18 cellular contexts compared by ENCODE assay signal in genomic region chr22:21041937-21042336, GRCh38. TPM values are rescaled to one million over a fixed set of nuclear protein-coding genes. Genes with fewer than 3 reads are reported as not detected.
DNase-seq lines count a peak whose midpoint lies in the region; ATAC-seq, FAIRE-seq and TF ChIP-seq lines count a peak whose summit lies in the region.
"Had no signal": no experiment of that assay in that cellular context is flagged by ENCODE, and none has a peak within 500 bp of the region (broad histone marks: within the 10 kb centered on the region; RNA-seq: fewer than 3 reads in every experiment).

No MANE protein-coding gene starts in this region.

- H3K4me3 ChIP-seq in breast epithelium (no peak overlapping the region), K562 (no peak overlapping the region)
- H3K4me3 ChIP-seq: left ventricle myocardium inferior, upper lobe of left lung had no signal

- no peak overlapping the region for H3K4me2 ChIP-seq in K562 (ENCODE audit: insufficient read depth, low read length)

- DNase-seq in MCF 10A (ENCODE audit: unreplicated experiment) (peak; percentile 17), breast epithelium (ENCODE audit: low spot score in 2 of 2) (no peak), K562 (ENCODE audit: extremely low read depth in 1 of 4, low spot score in 3 of 4) (no peak), foreskin keratinocyte (peak in 1 of 2 donors; percentile 60), WTC11 (ENCODE audit: low spot score) (no peak)
- no peak for DNase-seq in effector memory CD8-positive, alpha-beta T cell
- DNase-seq: activated CD4-positive, alpha-beta memory T cell treated with anti-CD3 and anti-CD28 coated beads, Interleukin-2, amount 10 ng/mL, durations not matched to agents 7 days and 5 days; DMS53; left ventricle myocardium inferior; MV-4-11; NCI-H2029 treated with DMSO at 0.1 percent for 48 hours; stimulated activated naive CD4-positive, alpha-beta T cell; upper lobe of left lung had no signal

- H3K4me1 Mint-ChIP-seq in MCF 10A (ENCODE audit: insufficient read depth, unreplicated experiment) = peaks cover 44% of the 10 kb centered on the region
- peaks cover 24 to 25% of the 10 kb centered on the region in 2 donors for H3K4me1 Mint-ChIP-seq in effector memory CD8-positive, alpha-beta T cell (ENCODE audit: low read depth in 2 of 2)
- peaks cover 11% of the 10 kb centered on the region for H3K4me1 Mint-ChIP-seq in WTC11

- 22% methylated on average over 4 of the region's 4 CpGs for WGBS in K562 (ENCODE audit: insufficient coverage, low coverage, missing lambda C conversion rate)

- H3K79me2 ChIP-seq in K562 (ENCODE audit: control insufficient read depth, insufficient read depth, low read length) = no peaks in the 10 kb centered on the region

- CTCF ChIA-PET in MCF 10A (lab: Yijun Ruan, JAX) (no interaction called here), K562 (lab: Yijun Ruan, JAX; ENCODE audit: low intra/inter-chr PET ratio) (interaction anchor here (0.6 to 0.8 kb wide), 3 partner anchors 18 to 237 kb away, joined by 3 to 6 read pairs (median 3); no protein-coding TSS in a partner anchor), WTC11 (lab: Charles Lee) (interaction anchor here (1.6 to 1.7 kb wide), 2 partner anchors 21 to 61 kb away, joined by 6 to 7 read pairs; no protein-coding TSS in a partner anchor)

- no peaks in the 10 kb centered on the region for H3K27me3 ChIP-seq in breast epithelium
- peaks cover 7 to 31% of the 10 kb centered on the region in 2 experiments; a peak in 3 of 5 replicates for H3K27me3 ChIP-seq in K562 (ENCODE audit: control insufficient read depth in 2 of 2, insufficient read depth in 2 of 2, low read length in 2 of 2)
- H3K27me3 ChIP-seq in foreskin keratinocyte = no peaks in the 10 kb centered on the region
- H3K27me3 ChIP-seq: upper lobe of left lung had no signal

- no peaks in the 10 kb centered on the region for H3K9me1 ChIP-seq in K562 (ENCODE audit: control insufficient read depth, insufficient read depth, low read length)

- peak overlapping the region in 1 of 2 experiments; percentile 21; a peak in 1 of 4 replicates for H3K9ac ChIP-seq in K562 (ENCODE audit: insufficient read depth in 1 of 2, low read depth in 2 of 2, low read length in 2 of 2)

- H3K27ac ChIP-seq in breast epithelium (no peak overlapping the region), K562 (ENCODE audit: extremely low read depth, low read depth, low read length) (no peak overlapping the region), foreskin keratinocyte (no peak overlapping the region)
- H3K27ac ChIP-seq: left ventricle myocardium inferior, upper lobe of left lung had no signal

- H3K4me1 ChIP-seq in breast epithelium (no peaks in the 10 kb centered on the region), K562 (replicated peaks in 1 of 2; ENCODE audit: control insufficient read depth in 2 of 2, insufficient read depth in 2 of 2, low read length in 2 of 2) (peaks cover 42 to 46% of the 10 kb centered on the region in 2 experiments), foreskin keratinocyte (peaks cover 6% of the 10 kb centered on the region)

- POLR2A ChIA-PET in MCF 10A (lab: Yijun Ruan, JAX) = interaction anchor here (1.2 kb wide), 1 partner anchor 39 kb away, joined by 3 read pairs; no protein-coding TSS in a partner anchor
- POLR2A ChIA-PET in K562 (lab: Yijun Ruan, JAX) = interaction anchor here (0.6 to 12.9 kb wide), 9 partner anchors 10 to 167 kb away, joined by 3 to 120 read pairs (median 4); partner anchors contain the start of genes LZTR1, SLC7A4 and THAP7
- POLR2A ChIA-PET in WTC11 (lab: Charles Lee) = no interaction called here

- in situ Hi-C loops in K562 (cut with MboI) = no loop called here

- no peak overlapping the region for H2AFZ ChIP-seq in K562 (ENCODE audit: low read depth, low read length)

- no peak for TF ChIP-seq CTCF in MCF 10A (IDR thresholded peaks at IDR 0.05; ENCODE audit: unreplicated experiment)
- TF ChIP-seq CTCF in breast epithelium (IDR thresholded peaks at IDR 0.05) = no peak
- TF ChIP-seq CTCF in K562 (IDR thresholded peaks at IDR 0.05 in 2 of 3, conservative IDR thresholded peaks at IDR 0.05 in 1 of 3; ENCODE audit: insufficient read depth in 2 of 3, low read depth in 1 of 3, low read length in 3 of 3) = no peak
- TF ChIP-seq CTCF in foreskin keratinocyte (conservative IDR thresholded peaks at IDR 0.05) = no peak
- TF ChIP-seq CTCF in WTC11 (IDR thresholded peaks at IDR 0.05) = no peak

- no peaks in the 10 kb centered on the region for H3K9me3 ChIP-seq in breast epithelium
- H3K9me3 ChIP-seq in K562 (replicated peaks; ENCODE audit: control insufficient read depth, insufficient read depth, low read depth, low read length) = no peaks in the 10 kb centered on the region
- H3K9me3 ChIP-seq: left ventricle myocardium inferior, upper lobe of left lung had no signal

- H3K9me3 Mint-ChIP-seq in MCF 10A (ENCODE audit: unreplicated experiment) (no peaks in the 10 kb centered on the region), WTC11 (no peaks in the 10 kb centered on the region)
- H3K9me3 Mint-ChIP-seq in effector memory CD8-positive, alpha-beta T cell = no peaks in the 10 kb centered on the region
- H3K9me3 Mint-ChIP-seq: activated CD4-positive, alpha-beta memory T cell treated with anti-CD3 and anti-CD28 coated beads, Interleukin-2, amount 10 ng/mL, durations not matched to agents 7 days and 5 days had no signal

- BruUV-seq in MCF 10A (replicated peaks; lab: Mats Ljungman, UMichigan) = no TSS peak
- no TSS peak for BruUV-seq in K562 (replicated peaks; lab: Mats Ljungman, UMichigan)

- H3K27me3 Mint-ChIP-seq in MCF 10A (ENCODE audit: insufficient read depth, unreplicated experiment) = no peaks in the 10 kb centered on the region
- H3K27me3 Mint-ChIP-seq in effector memory CD8-positive, alpha-beta T cell = peaks cover 24 to 57% of the 10 kb centered on the region in 2 donors
- peaks cover 23% of the 10 kb centered on the region for H3K27me3 Mint-ChIP-seq in WTC11 (ENCODE audit: low read depth)

- intact Hi-C loops in MCF 10A (cut with micrococcal nuclease) (no loop called here), breast epithelium (cut with DNase I; ENCODE audit: low total_unique reads) (no loop called here), K562 (cut with micrococcal nuclease) (no loop called here)

- no peak for TF ChIP-seq RAD21 in K562 (CRISPR knock-in tag; conservative IDR thresholded peaks at IDR 0.05 in 1 of 2, IDR thresholded peaks at IDR 0.05 in 1 of 2)

- no peak for TF ChIP-seq POLR2A in breast epithelium (IDR thresholded peaks at IDR 0.05)
- TF ChIP-seq POLR2A in K562 (conservative IDR thresholded peaks at IDR 0.05) = no peak

- H3K27ac Mint-ChIP-seq in MCF 10A (ENCODE audit: low read depth, unreplicated experiment) = no peak overlapping the region
- no peak overlapping the region for H3K27ac Mint-ChIP-seq in effector memory CD8-positive, alpha-beta T cell
- H3K27ac Mint-ChIP-seq in WTC11 = no peak overlapping the region
- H3K27ac Mint-ChIP-seq: activated CD4-positive, alpha-beta memory T cell treated with anti-CD3 and anti-CD28 coated beads, Interleukin-2, amount 10 ng/mL, durations not matched to agents 7 days and 5 days; progenitor cell of endocrine pancreas had no signal

- no peaks in the 10 kb centered on the region for H3K36me3 ChIP-seq in breast epithelium
- no peaks in the 10 kb centered on the region for H3K36me3 ChIP-seq in K562 (ENCODE audit: control insufficient read depth, insufficient read depth, low read length)
- H3K36me3 ChIP-seq: left ventricle myocardium inferior, upper lobe of left lung had no signal

- no peak overlapping the region for H3K4me3 Mint-ChIP-seq in MCF 10A (ENCODE audit: unreplicated experiment)
- H3K4me3 Mint-ChIP-seq in effector memory CD8-positive, alpha-beta T cell = no peak overlapping the region
- H3K4me3 Mint-ChIP-seq in WTC11 = no peak overlapping the region
- H3K4me3 Mint-ChIP-seq: activated CD4-positive, alpha-beta memory T cell treated with anti-CD3 and anti-CD28 coated beads, Interleukin-2, amount 10 ng/mL, durations not matched to agents 7 days and 5 days; CD14-positive monocyte had no signal

- FAIRE-seq in K562 (lab: Jason Lieb, UNC) = no peak

- no peak for TF ChIP-seq EP300 in K562 (IDR thresholded peaks at IDR 0.05; ENCODE audit: low read length)

- no peaks in the 10 kb centered on the region for H3K36me3 Mint-ChIP-seq in MCF 10A (ENCODE audit: insufficient read depth, unreplicated experiment)
- H3K36me3 Mint-ChIP-seq in effector memory CD8-positive, alpha-beta T cell (ENCODE audit: insufficient read depth) = peaks cover 6% of the 10 kb centered on the region
- no peaks in the 10 kb centered on the region for H3K36me3 Mint-ChIP-seq in WTC11
- H3K36me3 Mint-ChIP-seq: CD14-positive monocyte had no signal

- H4K20me1 ChIP-seq in K562 (replicated peaks; ENCODE audit: control insufficient read depth, insufficient read depth, low read length) = peaks cover 6% of the 10 kb centered on the region

- no peak for ATAC-seq in K562
- peak; percentile 19 for ATAC-seq in foreskin keratinocyte
- no peak for ATAC-seq in HG03175 (IDR thresholded peaks at IDR 0.05; ENCODE audit: unreplicated experiment)
- no peak for ATAC-seq in GM21526 (IDR thresholded peaks at IDR 0.05; ENCODE audit: low FRiP score, unreplicated experiment)
- ATAC-seq in effector memory CD8-positive, alpha-beta T cell (replicated peaks) = no peak
- ATAC-seq in WTC11 = no peak

RNA-seq across cellular contexts. Expression of gene LRRC74B, which starts 3.8 kb away (rescaled TPM):
- total RNA-seq in MCF 10A (2022) = not detected in 2 replicates
- total RNA-seq in breast epithelium = not detected
- 0.16 and 0.28 TPM in 2 replicates for total RNA-seq in K562 (2011; cell fraction: chromatin; rRNA removed; ENCODE audit: low replicate concordance)
- total RNA-seq in K562 (2011; cell fraction: nucleolus; rRNA removed) = 0.26 TPM in 1 of 2 replicates, not detected in the other
- not detected in 2 replicates for total RNA-seq in K562 (2011; cell fraction: nucleoplasm; rRNA removed)
- not detected in 2 replicates for total RNA-seq in K562 (2014; rRNA removed)
- total RNA-seq in K562 (2014; rRNA removed; fragmentation: Illumina TruSeq; extraction: Trizol) = not detected in 2 replicates
- not detected in 2 replicates for total RNA-seq in K562 (2015; rRNA removed; fragmentation: Illumina TruSeq; extraction: Trizol)
- not detected in 2 replicates for total RNA-seq in K562 (2021)
- polyA plus RNA-seq in K562 (2011; rRNA removed) = not detected in 2 replicates
- polyA plus RNA-seq in K562 (2011; cell fraction: cytosol; rRNA removed) = 0.01 TPM in 2 replicates
- polyA plus RNA-seq in K562 (2011; cell fraction: nucleus; rRNA removed) = 0.03 and 0.11 TPM in 2 replicates
- 0.21 TPM in 1 of 2 replicates, not detected in the other for polyA plus RNA-seq in K562 (2012)
- not detected in 2 replicates for polyA plus RNA-seq in K562 (2014; fragmentation: Illumina TruSeq; extraction: Trizol)
- not detected for polyA plus RNA-seq in K562 (2014; fragmentation: Nextera tagmentation; extraction: Ambion mirVana)
- 0.04 TPM in 1 of 2 replicates, not detected in the other for polyA plus RNA-seq in K562 (2014; rRNA removed)
- not detected in 2 replicates for polyA minus RNA-seq in K562 (2011; rRNA and poly(A)+ RNA removed)
- not detected in 2 replicates for polyA minus RNA-seq in K562 (2011; cell fraction: cytosol; rRNA and poly(A)+ RNA removed)
- polyA minus RNA-seq in K562 (2011; cell fraction: nucleus; rRNA and poly(A)+ RNA removed) = not detected in 2 replicates
- not detected in 2 replicates for total RNA-seq in foreskin keratinocyte
- polyA plus RNA-seq in foreskin keratinocyte = not detected in 2 replicates
- total RNA-seq in WTC11 (2021) = not detected in 3 replicates
- total RNA-seq: activated CD4-positive, alpha-beta memory T cell treated with anti-CD3 and anti-CD28 coated beads, Interleukin-2, amount 10 ng/mL, durations not matched to agents 7 days and 5 days; epithelial cell of proximal tubule; left ventricle myocardium inferior had no signal
- polyA plus RNA-seq: CD14-positive monocyte had no signal

RNA-seq across cellular contexts. Expression of gene SLC7A4, which starts 9.6 kb away (rescaled TPM):
- total RNA-seq in MCF 10A (2022) = not detected in 2 replicates
- 1 to 10 TPM; 1.6 to 2.4 (median 2.0) TPM for total RNA-seq in breast epithelium
- total RNA-seq in K562 (2011; cell fraction: chromatin; rRNA removed; ENCODE audit: low replicate concordance) = not detected in 2 replicates
- total RNA-seq in K562 (2011; cell fraction: nucleolus; rRNA removed) = not detected in 2 replicates
- total RNA-seq in K562 (2011; cell fraction: nucleoplasm; rRNA removed) = not detected in 2 replicates
- not detected in 2 replicates for total RNA-seq in K562 (2014; rRNA removed)
- not detected in 2 replicates for total RNA-seq in K562 (2014; rRNA removed; fragmentation: Illumina TruSeq; extraction: Trizol)
- total RNA-seq in K562 (2015; rRNA removed; fragmentation: Illumina TruSeq; extraction: Trizol) = not detected in 2 replicates
- total RNA-seq in K562 (2021) = not detected in 2 replicates
- not detected in 2 replicates for polyA plus RNA-seq in K562 (2011; rRNA removed)
- polyA plus RNA-seq in K562 (2011; cell fraction: cytosol; rRNA removed) = 0.07 TPM in 1 of 2 replicates, not detected in the other
- not detected in 2 replicates for polyA plus RNA-seq in K562 (2011; cell fraction: nucleus; rRNA removed)
- 0.03 and 0.14 TPM in 2 replicates for polyA plus RNA-seq in K562 (2012)
- polyA plus RNA-seq in K562 (2014; fragmentation: Illumina TruSeq; extraction: Trizol) = not detected in 2 replicates
- polyA plus RNA-seq in K562 (2014; fragmentation: Nextera tagmentation; extraction: Ambion mirVana) = not detected
- not detected in 2 replicates for polyA plus RNA-seq in K562 (2014; rRNA removed)
- polyA minus RNA-seq in K562 (2011; rRNA and poly(A)+ RNA removed) = not detected in 2 replicates
- not detected in 2 replicates for polyA minus RNA-seq in K562 (2011; cell fraction: cytosol; rRNA and poly(A)+ RNA removed)
- not detected in 2 replicates for polyA minus RNA-seq in K562 (2011; cell fraction: nucleus; rRNA and poly(A)+ RNA removed)
- 0.07 and 0.11 TPM in 2 replicates for total RNA-seq in foreskin keratinocyte
- polyA plus RNA-seq in foreskin keratinocyte = 0.03 and 0.08 TPM in 2 replicates
- total RNA-seq in WTC11 (2021) = 0.21 to 0.50 TPM (median 0.37 TPM) in 3 replicates
- total RNA-seq: activated CD4-positive, alpha-beta memory T cell treated with anti-CD3 and anti-CD28 coated beads, Interleukin-2, amount 10 ng/mL, durations not matched to agents 7 days and 5 days had no signal
- polyA plus RNA-seq: CD14-positive monocyte had no signal

RNA-seq across cellular contexts. Expression of gene P2RX6, which starts 27.0 kb away (rescaled TPM):
- 0.19 and 0.22 TPM in 2 replicates for total RNA-seq in MCF 10A (2022)
- total RNA-seq in breast epithelium = 1 to 10 TPM in 1 of 3 donors, not detected in 2; 1.6 TPM
- total RNA-seq in K562 (2011; cell fraction: chromatin; rRNA removed; ENCODE audit: low replicate concordance) = 8.3 and 26.4 TPM in 2 replicates
- total RNA-seq in K562 (2011; cell fraction: nucleolus; rRNA removed) = 15.5 and 19.3 TPM in 2 replicates
- 13.6 and 14.4 TPM in 2 replicates for total RNA-seq in K562 (2011; cell fraction: nucleoplasm; rRNA removed)
- total RNA-seq in K562 (2014; rRNA removed) = 1.5 and 1.9 TPM in 2 replicates
- 0.77 and 1.0 TPM in 2 replicates for total RNA-seq in K562 (2014; rRNA removed; fragmentation: Illumina TruSeq; extraction: Trizol)
- 1.6 and 1.7 TPM in 2 replicates for total RNA-seq in K562 (2015; rRNA removed; fragmentation: Illumina TruSeq; extraction: Trizol)
- 2.3 and 2.7 TPM in 2 replicates for total RNA-seq in K562 (2021)
- 1.2 and 1.5 TPM in 2 replicates for polyA plus RNA-seq in K562 (2011; rRNA removed)
- polyA plus RNA-seq in K562 (2011; cell fraction: cytosol; rRNA removed) = 1.4 and 2.2 TPM in 2 replicates
- 16.2 and 34.8 TPM in 2 replicates for polyA plus RNA-seq in K562 (2011; cell fraction: nucleus; rRNA removed)
- polyA plus RNA-seq in K562 (2012) = 4.7 and 7.9 TPM in 2 replicates
- polyA plus RNA-seq in K562 (2014; fragmentation: Illumina TruSeq; extraction: Trizol) = 1.3 and 1.5 TPM in 2 replicates
- polyA plus RNA-seq in K562 (2014; fragmentation: Nextera tagmentation; extraction: Ambion mirVana) = under 1 TPM in 1 of 2 experiments, not detected in 1; 0.01 TPM
- 3.7 and 3.9 TPM in 2 replicates for polyA plus RNA-seq in K562 (2014; rRNA removed)
- 1.6 and 2.5 TPM in 2 replicates for polyA minus RNA-seq in K562 (2011; rRNA and poly(A)+ RNA removed)
- 1.0 TPM in 1 of 2 replicates, not detected in the other for polyA minus RNA-seq in K562 (2011; cell fraction: cytosol; rRNA and poly(A)+ RNA removed)
- 5.6 and 7.5 TPM in 2 replicates for polyA minus RNA-seq in K562 (2011; cell fraction: nucleus; rRNA and poly(A)+ RNA removed)
- 0.21 and 0.24 TPM in 2 replicates for total RNA-seq in foreskin keratinocyte
- 0.21 and 0.38 TPM in 2 replicates for polyA plus RNA-seq in foreskin keratinocyte
- total RNA-seq in WTC11 (2021) = 0.13 to 0.69 TPM (median 0.30 TPM) in 3 replicates
- total RNA-seq: epithelial cell of proximal tubule had no signal
- polyA plus RNA-seq: CD14-positive monocyte had no signal

RNA-seq across cellular contexts. Expression of gene THAP7, which starts 40.0 kb away (rescaled TPM):
- 20.6 and 24.9 TPM in 2 replicates for total RNA-seq in MCF 10A (2022)
- total RNA-seq in breast epithelium = 10 to 100 TPM; 35.8 to 59.9 (median 52.4) TPM
- 90.2 and 332 TPM in 2 replicates for total RNA-seq in K562 (2011; cell fraction: chromatin; rRNA removed; ENCODE audit: low replicate concordance)
- 398 and 463 TPM in 2 replicates for total RNA-seq in K562 (2011; cell fraction: nucleolus; rRNA removed)
- total RNA-seq in K562 (2011; cell fraction: nucleoplasm; rRNA removed) = 158 and 211 TPM in 2 replicates
- total RNA-seq in K562 (2014; rRNA removed) = 245 and 323 TPM in 2 replicates
- 32.0 and 35.6 TPM in 2 replicates for total RNA-seq in K562 (2014; rRNA removed; fragmentation: Illumina TruSeq; extraction: Trizol)
- total RNA-seq in K562 (2015; rRNA removed; fragmentation: Illumina TruSeq; extraction: Trizol) = 120 and 129 TPM in 2 replicates
- 169 and 183 TPM in 2 replicates for total RNA-seq in K562 (2021)
- polyA plus RNA-seq in K562 (2011; rRNA removed) = 75.4 and 94.6 TPM in 2 replicates
- 137 and 308 TPM in 2 replicates for polyA plus RNA-seq in K562 (2011; cell fraction: cytosol; rRNA removed)
- polyA plus RNA-seq in K562 (2011; cell fraction: nucleus; rRNA removed) = 202 and 335 TPM in 2 replicates
- 114 and 118 TPM in 2 replicates for polyA plus RNA-seq in K562 (2012)
- 84.1 and 121 TPM in 2 replicates for polyA plus RNA-seq in K562 (2014; fragmentation: Illumina TruSeq; extraction: Trizol)
- 10 to 100 TPM in 1 of 2 experiments, 1 to 10 TPM in 1; 7.9 to 33.1 TPM for polyA plus RNA-seq in K562 (2014; fragmentation: Nextera tagmentation; extraction: Ambion mirVana)
- 263 and 266 TPM in 2 replicates for polyA plus RNA-seq in K562 (2014; rRNA removed)
- 39.0 and 48.5 TPM in 2 replicates for polyA minus RNA-seq in K562 (2011; rRNA and poly(A)+ RNA removed)
- polyA minus RNA-seq in K562 (2011; cell fraction: cytosol; rRNA and poly(A)+ RNA removed) = 53.5 and 55.4 TPM in 2 replicates
- 261 and 385 TPM in 2 replicates for polyA minus RNA-seq in K562 (2011; cell fraction: nucleus; rRNA and poly(A)+ RNA removed)
- total RNA-seq in foreskin keratinocyte = 24.2 and 25.0 TPM in 2 replicates
- 34.4 and 36.5 TPM in 2 replicates for polyA plus RNA-seq in foreskin keratinocyte
- total RNA-seq in WTC11 (2021) = 18.7 to 23.9 TPM (median 19.3 TPM) in 3 replicates

RNA-seq across cellular contexts. Expression of gene LZTR1, which starts 59.8 kb away (rescaled TPM):
- 49.2 and 57.3 TPM in 2 replicates for total RNA-seq in MCF 10A (2022)
- total RNA-seq in breast epithelium = 10 to 100 TPM; 37.6 to 59.0 (median 46.2) TPM
- total RNA-seq in K562 (2011; cell fraction: chromatin; rRNA removed; ENCODE audit: low replicate concordance) = 338 and 754 TPM in 2 replicates
- total RNA-seq in K562 (2011; cell fraction: nucleolus; rRNA removed) = 395 and 404 TPM in 2 replicates
- 258 and 287 TPM in 2 replicates for total RNA-seq in K562 (2011; cell fraction: nucleoplasm; rRNA removed)
- 87.2 and 120 TPM in 2 replicates for total RNA-seq in K562 (2014; rRNA removed)
- total RNA-seq in K562 (2014; rRNA removed; fragmentation: Illumina TruSeq; extraction: Trizol) = 46.4 and 63.0 TPM in 2 replicates
- 51.3 and 53.2 TPM in 2 replicates for total RNA-seq in K562 (2015; rRNA removed; fragmentation: Illumina TruSeq; extraction: Trizol)
- 132 and 135 TPM in 2 replicates for total RNA-seq in K562 (2021)
- polyA plus RNA-seq in K562 (2011; rRNA removed) = 63.0 and 88.5 TPM in 2 replicates
- 50.8 and 68.8 TPM in 2 replicates for polyA plus RNA-seq in K562 (2011; cell fraction: cytosol; rRNA removed)
- polyA plus RNA-seq in K562 (2011; cell fraction: nucleus; rRNA removed) = 703 and 913 TPM in 2 replicates
- 80.6 and 93.5 TPM in 2 replicates for polyA plus RNA-seq in K562 (2012)
- 74.3 and 89.8 TPM in 2 replicates for polyA plus RNA-seq in K562 (2014; fragmentation: Illumina TruSeq; extraction: Trizol)
- 1 to 10 TPM; 2.2 to 3.1 TPM for polyA plus RNA-seq in K562 (2014; fragmentation: Nextera tagmentation; extraction: Ambion mirVana)
- polyA plus RNA-seq in K562 (2014; rRNA removed) = 115 and 129 TPM in 2 replicates
- polyA minus RNA-seq in K562 (2011; rRNA and poly(A)+ RNA removed) = 64.5 and 72.9 TPM in 2 replicates
- 41.9 and 49.7 TPM in 2 replicates for polyA minus RNA-seq in K562 (2011; cell fraction: cytosol; rRNA and poly(A)+ RNA removed)
- 188 and 205 TPM in 2 replicates for polyA minus RNA-seq in K562 (2011; cell fraction: nucleus; rRNA and poly(A)+ RNA removed)
- total RNA-seq in foreskin keratinocyte = 37.8 and 39.9 TPM in 2 replicates
- polyA plus RNA-seq in foreskin keratinocyte = 25.2 and 26.2 TPM in 2 replicates
- total RNA-seq in WTC11 (2021) = 38.3 to 44.5 TPM (median 40.1 TPM) in 3 replicates
